Comparison of ENCODE assay signal across 8 cellular contexts in the genomic region with DNA sequence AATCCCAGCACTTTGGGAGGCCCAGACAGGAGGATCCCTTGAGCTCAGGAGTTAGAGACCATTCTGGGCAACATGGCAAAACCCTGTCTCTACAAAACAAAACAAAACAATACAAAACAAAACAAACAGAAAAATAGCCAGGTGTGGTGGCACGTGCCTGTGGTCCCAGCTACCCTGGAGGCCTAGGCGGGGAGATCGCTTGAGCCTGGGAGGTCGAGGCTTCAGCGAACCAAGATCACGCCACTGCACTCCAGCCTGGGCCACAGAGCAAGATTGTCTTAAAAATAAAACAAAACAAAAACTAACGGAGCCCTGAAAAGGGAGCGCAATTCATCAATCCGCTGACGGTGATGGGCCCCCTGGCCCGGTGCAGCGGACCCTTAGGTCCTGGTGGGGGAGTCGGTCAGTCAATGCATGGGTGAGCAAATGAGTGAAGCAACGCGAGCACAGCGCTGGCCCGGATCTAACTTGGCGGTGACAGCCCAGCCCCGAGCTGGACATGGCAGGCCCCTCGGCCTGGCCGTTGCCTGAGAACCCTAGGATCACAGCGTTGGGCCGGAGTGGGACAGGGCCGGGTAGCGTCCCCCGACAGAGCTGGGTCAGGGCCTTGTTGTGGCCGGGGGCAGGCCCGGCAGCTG. TPM values are rescaled to one million over a fixed set of nuclear protein-coding genes. Genes with fewer than 3 reads are reported as not detected.
DNase-seq lines count a peak whose midpoint lies in the region; ATAC-seq, FAIRE-seq and TF ChIP-seq lines count a peak whose summit lies in the region.

No MANE protein-coding gene starts in this region.

- TF ChIP-seq CTCF in HL-60 (IDR thresholded peaks at IDR 0.05; ENCODE audit: insufficient read depth, low read length) (no peak), GM12878 (IDR thresholded peaks at IDR 0.05 in 2 of 3, conservative IDR thresholded peaks at IDR 0.05 in 1 of 3; ENCODE audit: control insufficient read depth in 2 of 3, extremely low read depth in 1 of 3, insufficient read depth in 1 of 3, low read depth in 3 of 3, low read length in 3 of 3) (no peak), suprapubic skin (IDR thresholded peaks at IDR 0.05) (no peak), smooth muscle cell (IDR thresholded peaks at IDR 0.05; ENCODE audit: borderline replicate concordance, insufficient read depth, poor library complexity, severe bottlenecking) (no peak)

- FAIRE-seq in GM12878 (lab: Jason Lieb, UNC), result no peak

- H3K4me2 ChIP-seq in GM12878 (ENCODE audit: control insufficient read depth, insufficient read depth) (peak overlapping the region; percentile 89), smooth muscle cell (no peak overlapping the region)

- no peak for TF ChIP-seq EP300 in GM12878 (IDR thresholded peaks at IDR 0.05; ENCODE audit: borderline replicate concordance in 1 of 2, control insufficient read depth in 1 of 2, low read depth in 2 of 2, low read length in 2 of 2)
- no peak for TF ChIP-seq EP300 in suprapubic skin (IDR thresholded peaks at IDR 0.05)

- peaks cover 42% of the 10 kb centered on the region for H3K79me2 ChIP-seq in GM12878 (ENCODE audit: control insufficient read depth, insufficient read depth, low read length)
- H3K79me2 ChIP-seq in smooth muscle cell (ENCODE audit: low read depth), result no peaks in the 10 kb centered on the region

- no peaks in the 10 kb centered on the region for H4K20me1 ChIP-seq in GM12878 (ENCODE audit: control insufficient read depth, insufficient read depth)
- H4K20me1 ChIP-seq in smooth muscle cell (ENCODE audit: low read depth), result no peaks in the 10 kb centered on the region

- H3K27ac Mint-ChIP-seq in activated naive CD4-positive, alpha-beta T cell treated with anti-CD3 and anti-CD28 coated beads for 36 hours, result no peak overlapping the region

- H3K27ac ChIP-seq in HL-60 (replicated peaks) (peak overlapping the region; percentile 89), GM12878 (ENCODE audit: control insufficient read depth, insufficient read depth) (peak overlapping the region; percentile 100), suprapubic skin (peak overlapping the region; percentile 96), smooth muscle cell (ENCODE audit: low read depth) (no peak overlapping the region)

- H3K4me1 ChIP-seq in GM12878 (ENCODE audit: control insufficient read depth, insufficient read depth, low read length) (peaks cover 60% of the 10 kb centered on the region), suprapubic skin (peaks cover 36% of the 10 kb centered on the region), smooth muscle cell (ENCODE audit: low read depth) (peaks cover 3% of the 10 kb centered on the region)

- peak overlapping the region; percentile 100 for H3K9ac ChIP-seq in GM12878 (ENCODE audit: control insufficient read depth, insufficient read depth, low read length)
- H3K9ac ChIP-seq in smooth muscle cell (ENCODE audit: low read depth), result no peak overlapping the region

- no peaks in the 10 kb centered on the region for H3K9me3 Mint-ChIP-seq in activated naive CD4-positive, alpha-beta T cell treated with anti-CD3 and anti-CD28 coated beads for 36 hours

- DNase-seq in activated naive CD4-positive, alpha-beta T cell treated with anti-CD3 and anti-CD28 coated beads for 36 hours, result no peak
- no peak for DNase-seq in activated naive CD4-positive, alpha-beta T cell treated with anti-CD3 and anti-CD28 coated beads, Interleukin-2, amount 50 U/mL, for 16 hours
- no peak for DNase-seq in HL-60 (ENCODE audit: low read depth in 1 of 2, low spot score in 1 of 2)
- no peak for DNase-seq in GM12878 (ENCODE audit: low read depth, low spot score)
- DNase-seq in iris pigment epithelial cell (ENCODE audit: low read depth), result peak; percentile 44
- DNase-seq in suprapubic skin (ENCODE audit: low spot score in 2 of 2), result peak in 1 of 2 donors; percentile 82
- no peak for DNase-seq in superior temporal gyrus (ENCODE audit: extremely low spot score)
- no peak for DNase-seq in smooth muscle cell (lab: John Stamatoyannopoulos, UW; ENCODE audit: unreplicated experiment)

- POLR2A ChIA-PET in GM12878 (lab: Charles Lee), result interaction anchor here (0.6 to 4.9 kb wide), 6 partner anchors 12 to 270 kb away, joined by 5 to 75 read pairs (median 7); a partner anchor contains a TSS

- peak; percentile 39 for ATAC-seq in GM12878

- BruUV-seq in GM12878 (replicated peaks; lab: Mats Ljungman, UMichigan), result no TSS peak

- H3K4me1 Mint-ChIP-seq in activated naive CD4-positive, alpha-beta T cell treated with anti-CD3 and anti-CD28 coated beads for 36 hours (ENCODE audit: low read depth), result peaks cover 50% of the 10 kb centered on the region

- H3K4me3 Mint-ChIP-seq in activated naive CD4-positive, alpha-beta T cell treated with anti-CD3 and anti-CD28 coated beads for 36 hours, result peak overlapping the region; percentile 69

- no peak overlapping the region; the same call in 1 of the 2 replicates for H2AFZ ChIP-seq in GM12878 (ENCODE audit: control insufficient read depth, low read depth, low read length)
- H2AFZ ChIP-seq in smooth muscle cell (ENCODE audit: low read depth), result no peak overlapping the region

- CTCF ChIA-PET in activated naive CD4-positive, alpha-beta T cell treated with anti-CD3 and anti-CD28 coated beads for 36 hours (lab: Charles Lee), result interaction anchor here (0.6 to 1.2 kb wide), 5 partner anchors 17 to 446 kb away, joined by 3 to 5 read pairs (median 3); no protein-coding TSS in a partner anchor
- CTCF ChIA-PET in GM12878 (lab: Yijun Ruan, JAX), result interaction anchor here (1.4 to 4.5 kb wide), 5 partner anchors 13 to 221 kb away, joined by 5 to 22 read pairs (median 18); no protein-coding TSS in a partner anchor

- H3K4me3 ChIP-seq in HL-60 (replicated peaks; ENCODE audit: insufficient read depth, low read length), result peak overlapping the region; percentile 42
- peak overlapping the region; percentile 82 for H3K4me3 ChIP-seq in GM12878
- H3K4me3 ChIP-seq in suprapubic skin, result peak overlapping the region; percentile 74
- H3K4me3 ChIP-seq in smooth muscle cell, result no peak overlapping the region

- SMC1A ChIA-PET in GM12878 (lab: Charles Lee; ENCODE audit: uncharacterized antibody, unreplicated experiment), result interaction anchor here (0.7 to 11.0 kb wide), 7 partner anchors 9 to 28 kb away, joined by 3 to 112 read pairs (median 6); no protein-coding TSS in a partner anchor

- no peaks in the 10 kb centered on the region for H3F3A ChIP-seq in smooth muscle cell (ENCODE audit: low read depth)

- in situ Hi-C loops in GM12878 (cut with MboI), result no loop called here

- peak; percentile 28; the same call in 1 of the 2 replicates for TF ChIP-seq POLR2A in GM12878 (IDR thresholded peaks at IDR 0.05; ENCODE audit: low read depth, low read length)
- TF ChIP-seq POLR2A in suprapubic skin (IDR thresholded peaks at IDR 0.05), result no peak

- peaks cover 13% of the 10 kb centered on the region for H3K27me3 Mint-ChIP-seq in activated naive CD4-positive, alpha-beta T cell treated with anti-CD3 and anti-CD28 coated beads for 36 hours (ENCODE audit: low read depth)

- TF ChIP-seq RAD21 in GM12878 (IDR thresholded peaks at IDR 0.05; ENCODE audit: insufficient read depth, low read depth, low read length), result no peak

- WGBS in GM12878 (ENCODE audit: insufficient coverage, insufficient replicate concordance, low lambda C conversion rate, missing lambda C conversion rate), result 1% methylated on average over 24 of the region's 28 CpGs
- 34% methylated on average over 23 of the region's 28 CpGs for WGBS in suprapubic skin
- WGBS in smooth muscle cell (ENCODE audit: low lambda C conversion rate), result 98% methylated on average over 28 of the region's 28 CpGs

- no peaks in the 10 kb centered on the region for H3K27me3 ChIP-seq in HL-60 (ENCODE audit: insufficient read depth, poor library complexity, severe bottlenecking)
- H3K27me3 ChIP-seq in GM12878 (replicated peaks in 1 of 2; ENCODE audit: control insufficient read depth in 2 of 2, insufficient read depth in 2 of 2, low read length in 1 of 2), result no peaks in the 10 kb centered on the region
- no peaks in the 10 kb centered on the region for H3K27me3 ChIP-seq in suprapubic skin
- H3K27me3 ChIP-seq in smooth muscle cell (ENCODE audit: low read depth), result no peaks in the 10 kb centered on the region

- RAD21 ChIA-PET in GM12878 (lab: Charles Lee; ENCODE audit: unreplicated experiment), result interaction anchor here (0.6 to 5.8 kb wide), 7 partner anchors 8 to 220 kb away, joined by 3 to 52 read pairs (median 5); a partner anchor contains a TSS

- H3K9me3 ChIP-seq in GM12878 (replicated peaks; ENCODE audit: control insufficient read depth, insufficient read depth, low read length) (no peaks in the 10 kb centered on the region; the same call in 2 of the 3 replicates), suprapubic skin (no peaks in the 10 kb centered on the region), smooth muscle cell (replicated peaks; ENCODE audit: low read depth) (no peaks in the 10 kb centered on the region)

- H3K36me3 ChIP-seq in GM12878 (ENCODE audit: control insufficient read depth in 2 of 2, insufficient read depth in 2 of 2, low read length in 1 of 2) (no peaks in the 10 kb centered on the region), suprapubic skin (no peaks in the 10 kb centered on the region), smooth muscle cell (ENCODE audit: low read depth) (no peaks in the 10 kb centered on the region)

- no peaks in the 10 kb centered on the region for H3K36me3 Mint-ChIP-seq in activated naive CD4-positive, alpha-beta T cell treated with anti-CD3 and anti-CD28 coated beads for 36 hours (ENCODE audit: low read depth)

- intact Hi-C loops in activated naive CD4-positive, alpha-beta T cell treated with anti-CD3 and anti-CD28 coated beads for 36 hours (cut with micrococcal nuclease), result loop anchor here (2.0 kb wide), 1 partner anchor 14 kb away; no protein-coding TSS in a partner anchor
- intact Hi-C loops in GM12878 (cut with micrococcal nuclease; ENCODE audit: unreplicated experiment), result loop anchor here (1.0 to 5.0 kb wide), 4 partner anchors 22 to 432 kb away; a partner anchor contains a TSS

RNA-seq across cellular contexts. Expression of a gene that starts 52.4 kb away (rescaled TPM):
- total RNA-seq in activated naive CD4-positive, alpha-beta T cell treated with anti-CD3 and anti-CD28 coated beads for 36 hours, result 10 to 100 TPM; 62.9 to 70.4 TPM
- total RNA-seq in GM12878 (2013; cell fraction: nucleolus; rRNA removed), result 46.6 and 51.1 TPM in 2 replicates
- total RNA-seq in GM12878 (2014; rRNA removed) (47.8 and 65.9 TPM in 2 replicates), GM12878 (2014; rRNA removed; fragmentation: Illumina TruSeq; extraction: Trizol) (68.4 and 71.7 TPM in 2 replicates), GM12878 (2021) (48.1 and 48.2 TPM in 2 replicates), suprapubic skin (1 to 10 TPM in 1 of 4 donors, under 1 TPM in 3; 0.72 to 2.4 (median 0.84) TPM), smooth muscle cell (4.9 and 5.6 TPM in 2 replicates)
- polyA plus RNA-seq in GM12878 (2011; ENCODE audit: low read depth), result 14.3 TPM
- polyA plus RNA-seq in GM12878 (2011; rRNA removed) (23.0 and 34.7 TPM in 2 replicates), GM12878 (2014; fragmentation: Illumina TruSeq; extraction: Trizol) (49.3 and 62.5 TPM in 2 replicates), GM12878 (2014; fragmentation: Nextera tagmentation; extraction: Ambion mirVana) (10 to 100 TPM; 25.3 to 28.2 TPM), GM12878 (2014; rRNA removed) (34.6 and 42.3 TPM in 2 replicates), GM12878 (2016; fragmentation: Nextera tagmentation; extraction: Ambion mirVana) (10 to 100 TPM; 41.9 to 45.5 TPM), smooth muscle cell (1.7 and 3.1 TPM in 2 replicates)
- 13.1 and 15.1 TPM in 2 replicates for polyA plus RNA-seq in GM12878 (2011; cell fraction: cytosol; rRNA removed)
- polyA plus RNA-seq in GM12878 (2011; cell fraction: nucleus; rRNA removed), result 22.6 and 29.1 TPM in 2 replicates
- 28.7 and 29.9 TPM in 2 replicates for polyA plus RNA-seq in GM12878 (2012)
- 42.4 and 53.2 TPM in 2 replicates for polyA minus RNA-seq in GM12878 (2011; rRNA and poly(A)+ RNA removed)
- polyA minus RNA-seq in GM12878 (2011; cell fraction: cytosol; rRNA and poly(A)+ RNA removed), result 6.0 and 13.4 TPM in 2 replicates
- polyA minus RNA-seq in GM12878 (2011; cell fraction: nucleus; rRNA and poly(A)+ RNA removed), result 8.2 and 12.5 TPM in 2 replicates
